In the genomic region with DNA sequence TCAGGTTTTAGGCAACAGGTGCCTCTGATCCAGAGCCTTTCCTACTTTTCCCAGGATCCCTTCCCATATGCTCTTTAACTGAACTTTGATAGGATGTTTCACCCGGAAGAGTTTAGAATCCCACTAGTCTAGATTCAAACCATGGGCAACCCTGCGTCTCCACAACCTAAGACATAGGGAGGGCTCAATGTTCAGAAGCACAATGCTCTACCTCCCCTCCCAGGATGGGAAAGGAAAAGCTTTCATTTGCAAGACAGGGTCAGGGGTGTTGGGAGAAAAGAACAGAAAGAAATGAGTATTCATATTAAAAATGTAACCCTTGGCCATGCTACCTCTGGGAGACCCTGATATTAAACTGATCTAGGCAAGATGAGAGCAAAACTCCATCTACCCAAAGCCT, we compare ENCODE assay signal across 26 cellular contexts.
"Had no signal": no experiment of that assay in that cellular context is flagged by ENCODE, and none has a peak within 500 bp of the region (broad histone marks: within the 10 kb centered on the region; RNA-seq: fewer than 3 reads in every experiment).

No MANE protein-coding gene starts in this region.

- DNase-seq: activated CD4-positive, alpha-beta memory T cell treated with anti-CD3 and anti-CD28 coated beads, Interleukin-2, amount 10 ng/mL, durations not matched to agents 7 days and 5 days; activated CD4-positive, alpha-beta T cell treated with anti-CD3 and anti-CD28 coated beads, Interleukin-2, amount 10 ng/mL, durations not matched to agents 24 days and 14 days; activated CD8-positive, alpha-beta memory T cell treated with anti-CD3 and anti-CD28 coated beads, Interleukin-2, amount 10 ng/mL, durations not matched to agents 7 days and 5 days; activated effector memory CD4-positive, alpha-beta T cell treated with anti-CD3 and anti-CD28 coated beads, Interleukin-2, amount 50 U/mL, for 16 hours; activated naive CD4-positive, alpha-beta T cell treated with anti-CD3 and anti-CD28 coated beads, Interleukin-2, amount 10 ng/mL, durations not matched to agents 7 days and 5 days; activated T-cell treated with anti-CD3 and anti-CD28 coated beads for 4 hours; effector memory CD4-positive, alpha-beta T cell; gastrocnemius medialis; head of caudate nucleus; islet precursor cell; left colon; naive thymus-derived CD8-positive, alpha-beta T cell; pancreas; psoas muscle; right cardiac atrium; stimulated activated CD4-positive, alpha-beta T cell treated with anti-CD3 and anti-CD28 coated beads, Interleukin-1b, Interleukin-23, amount 100 ng/mL, for 48 hours; stimulated activated naive CD8-positive, alpha-beta T cell treated with anti-CD3 and anti-CD28 coated beads, Interleukin-15, amount 100 ng/mL, for 72 hours had no signal

- H3K27me3 Mint-ChIP-seq: activated CD4-positive, alpha-beta memory T cell treated with anti-CD3 and anti-CD28 coated beads, Interleukin-2, amount 10 ng/mL, durations not matched to agents 7 days and 5 days; brain had no signal

- H3K4me1 Mint-ChIP-seq: activated CD4-positive, alpha-beta memory T cell treated with anti-CD3 and anti-CD28 coated beads, Interleukin-2, amount 10 ng/mL, durations not matched to agents 7 days and 5 days; activated CD4-positive, alpha-beta T cell treated with anti-CD3 and anti-CD28 coated beads, Interleukin-2, amount 10 ng/mL, durations not matched to agents 24 days and 14 days; activated CD8-positive, alpha-beta memory T cell treated with anti-CD3 and anti-CD28 coated beads, Interleukin-2, amount 10 ng/mL, durations not matched to agents 7 days and 5 days; activated naive CD4-positive, alpha-beta T cell treated with anti-CD3 and anti-CD28 coated beads, Interleukin-2, amount 10 ng/mL, durations not matched to agents 7 days and 5 days; naive thymus-derived CD8-positive, alpha-beta T cell; stimulated activated effector memory CD8-positive, alpha-beta T cell treated with anti-CD3 and anti-CD28 coated beads, Interleukin-12 subunit alpha, Interleukin-12 subunit beta, amount 100 ng/mL, for 72 hours; stimulated activated naive CD8-positive, alpha-beta T cell treated with anti-CD3 and anti-CD28 coated beads, Interleukin-15, amount 100 ng/mL, for 72 hours had no signal

- H3K4me3 Mint-ChIP-seq: activated CD4-positive, alpha-beta memory T cell treated with anti-CD3 and anti-CD28 coated beads, Interleukin-2, amount 10 ng/mL, durations not matched to agents 7 days and 5 days; activated CD4-positive, alpha-beta T cell treated with anti-CD3 and anti-CD28 coated beads, Interleukin-2, amount 10 ng/mL, durations not matched to agents 24 days and 14 days; activated CD8-positive, alpha-beta memory T cell treated with anti-CD3 and anti-CD28 coated beads, Interleukin-2, amount 10 ng/mL, durations not matched to agents 7 days and 5 days; activated naive CD4-positive, alpha-beta T cell treated with anti-CD3 and anti-CD28 coated beads, Interleukin-2, amount 10 ng/mL, durations not matched to agents 7 days and 5 days; brain; naive thymus-derived CD8-positive, alpha-beta T cell; stimulated activated effector memory CD8-positive, alpha-beta T cell treated with anti-CD3 and anti-CD28 coated beads, Interleukin-12 subunit alpha, Interleukin-12 subunit beta, amount 100 ng/mL, for 72 hours; stimulated activated naive CD8-positive, alpha-beta T cell treated with anti-CD3 and anti-CD28 coated beads, Interleukin-15, amount 100 ng/mL, for 72 hours had no signal

- ATAC-seq: activated CD4-positive, CD25-positive, alpha-beta regulatory T cell treated with anti-CD3 and anti-CD28 coated beads, Interleukin-2, amount 50 U/mL, for 24 hours; activated CD8-positive, alpha-beta memory T cell treated with anti-CD3 and anti-CD28 coated beads, Interleukin-2, amount 10 ng/mL, durations not matched to agents 7 days and 5 days; esophagus mucosa; gastrocnemius medialis; left colon; naive thymus-derived CD8-positive, alpha-beta T cell; pancreas; psoas muscle; right cardiac atrium; stimulated activated effector memory CD8-positive, alpha-beta T cell treated with anti-CD3 and anti-CD28 coated beads, Interleukin-12 subunit alpha, Interleukin-12 subunit beta, amount 100 ng/mL, for 72 hours; stimulated activated naive CD8-positive, alpha-beta T cell treated with anti-CD3 and anti-CD28 coated beads, Interleukin-15, amount 100 ng/mL, for 72 hours had no signal

- H3K27ac ChIP-seq: gastrocnemius medialis, neutrophil, pancreas, psoas muscle, skin epidermis, suprapubic skin, tibial nerve had no signal

- H3K9me3 Mint-ChIP-seq: activated CD4-positive, alpha-beta memory T cell treated with anti-CD3 and anti-CD28 coated beads, Interleukin-2, amount 10 ng/mL, durations not matched to agents 7 days and 5 days; activated CD4-positive, alpha-beta T cell treated with anti-CD3 and anti-CD28 coated beads, Interleukin-2, amount 10 ng/mL, durations not matched to agents 24 days and 14 days; activated naive CD4-positive, alpha-beta T cell treated with anti-CD3 and anti-CD28 coated beads, Interleukin-2, amount 10 ng/mL, durations not matched to agents 7 days and 5 days; naive thymus-derived CD8-positive, alpha-beta T cell; stimulated activated effector memory CD8-positive, alpha-beta T cell treated with anti-CD3 and anti-CD28 coated beads, Interleukin-12 subunit alpha, Interleukin-12 subunit beta, amount 100 ng/mL, for 72 hours; stimulated activated naive CD8-positive, alpha-beta T cell treated with anti-CD3 and anti-CD28 coated beads, Interleukin-15, amount 100 ng/mL, for 72 hours had no signal

- H3K4me3 ChIP-seq: gastrocnemius medialis, lung, pancreas, psoas muscle, skin epidermis, suprapubic skin, tibial nerve had no signal

- H3K4me1 ChIP-seq: pancreas, psoas muscle, tibial nerve had no signal

- H3K27me3 ChIP-seq: gastrocnemius medialis, pancreas, suprapubic skin, tibial nerve had no signal

- H3K36me3 ChIP-seq: gastrocnemius medialis, neutrophil, pancreas, suprapubic skin, tibial nerve had no signal

- H3K27ac Mint-ChIP-seq: activated CD4-positive, alpha-beta memory T cell treated with anti-CD3 and anti-CD28 coated beads, Interleukin-2, amount 10 ng/mL, durations not matched to agents 7 days and 5 days; activated CD4-positive, alpha-beta T cell treated with anti-CD3 and anti-CD28 coated beads, Interleukin-2, amount 10 ng/mL, durations not matched to agents 24 days and 14 days; activated CD8-positive, alpha-beta memory T cell treated with anti-CD3 and anti-CD28 coated beads, Interleukin-2, amount 10 ng/mL, durations not matched to agents 7 days and 5 days; activated naive CD4-positive, alpha-beta T cell treated with anti-CD3 and anti-CD28 coated beads, Interleukin-2, amount 10 ng/mL, durations not matched to agents 7 days and 5 days; stimulated activated effector memory CD8-positive, alpha-beta T cell treated with anti-CD3 and anti-CD28 coated beads, Interleukin-12 subunit alpha, Interleukin-12 subunit beta, amount 100 ng/mL, for 72 hours; stimulated activated naive CD8-positive, alpha-beta T cell treated with anti-CD3 and anti-CD28 coated beads, Interleukin-15, amount 100 ng/mL, for 72 hours had no signal

- H3K36me3 Mint-ChIP-seq: activated CD8-positive, alpha-beta memory T cell treated with anti-CD3 and anti-CD28 coated beads, Interleukin-2, amount 10 ng/mL, durations not matched to agents 7 days and 5 days; activated naive CD4-positive, alpha-beta T cell treated with anti-CD3 and anti-CD28 coated beads, Interleukin-2, amount 10 ng/mL, durations not matched to agents 7 days and 5 days; brain; naive thymus-derived CD8-positive, alpha-beta T cell; stimulated activated effector memory CD8-positive, alpha-beta T cell treated with anti-CD3 and anti-CD28 coated beads, Interleukin-12 subunit alpha, Interleukin-12 subunit beta, amount 100 ng/mL, for 72 hours had no signal

- H3K9me3 ChIP-seq: gastrocnemius medialis, neutrophil, pancreas, psoas muscle, suprapubic skin, tibial nerve had no signal
